In the genomic region with DNA sequence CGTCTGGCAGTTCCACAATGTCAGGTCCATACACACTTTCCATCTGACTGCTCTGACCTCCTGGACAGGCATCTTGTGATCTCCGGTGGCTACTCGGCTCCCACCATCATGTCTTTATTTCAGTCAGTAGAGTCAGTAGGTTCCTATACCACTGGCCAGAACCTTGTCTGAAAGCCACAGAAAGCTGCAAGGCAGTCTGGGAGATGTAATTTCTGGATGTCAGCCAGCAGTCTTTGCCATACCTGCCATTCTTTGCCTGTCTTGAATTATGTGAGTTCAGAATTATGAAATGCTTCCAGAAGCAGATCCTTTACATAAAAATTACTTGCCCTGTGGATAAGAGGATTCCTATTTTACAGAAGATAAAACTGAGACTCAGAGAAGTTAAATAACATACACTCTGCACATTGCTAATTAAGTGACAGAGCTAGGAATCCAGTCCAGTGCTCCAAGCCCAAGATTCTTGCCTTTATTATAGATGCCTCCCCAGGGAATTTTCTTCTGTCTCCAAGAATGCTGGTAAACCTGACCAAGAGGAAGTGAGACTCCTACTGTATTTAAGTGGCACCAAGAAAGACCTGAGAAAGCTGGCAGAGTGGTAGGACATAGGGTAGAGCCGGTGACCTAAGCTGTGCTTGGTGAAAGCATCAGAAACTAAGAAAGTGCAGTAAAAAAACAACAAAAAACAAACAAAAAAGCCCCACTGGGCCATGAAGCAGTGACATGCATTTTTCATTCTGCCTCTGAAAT, we compare ENCODE assay signal across 1 cellular context.
TF ChIP-seq lines count a peak whose summit lies in the region.

No MANE protein-coding gene starts in this region.

TF ChIP-seq in K562, 482 proteins besides CTCF, POLR2A, EP300 and RAD21 (continued from another document):
- peak; percentile 26; the same call in 1 of the 2 replicates for TF ChIP-seq NFIC (IDR thresholded peaks at IDR 0.05)
